25 cellular contexts compared by ENCODE assay signal in the genomic region with DNA sequence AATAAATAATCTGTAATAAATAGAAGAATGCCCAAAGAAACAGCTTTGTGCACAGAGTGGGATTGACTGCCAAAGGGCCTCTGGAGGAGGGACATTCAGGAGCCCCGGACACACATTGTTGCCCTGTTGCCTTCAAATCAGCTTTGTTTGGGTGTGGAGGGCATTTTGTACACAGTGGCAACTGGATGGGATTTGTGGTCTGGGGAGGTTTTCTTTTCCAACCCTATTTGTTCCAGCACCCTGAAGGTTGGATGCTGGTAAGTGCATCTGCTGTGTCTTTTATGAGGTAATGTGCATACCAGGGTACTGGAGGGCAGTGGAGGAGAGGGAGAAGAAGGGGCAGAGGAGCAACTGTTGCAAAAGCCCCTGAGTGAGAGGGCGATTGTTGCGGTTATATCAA. TPM values are rescaled to one million over a fixed set of nuclear protein-coding genes. Genes with fewer than 3 reads are reported as not detected.
"Had no signal": no experiment of that assay in that cellular context is flagged by ENCODE, and none has a peak within 500 bp of the region (broad histone marks: within the 10 kb centered on the region; RNA-seq: fewer than 3 reads in every experiment).

No MANE protein-coding gene starts in this region.

- H3K36me3 ChIP-seq: gastrocnemius medialis, left ventricle myocardium inferior had no signal

- H3K27me3 ChIP-seq: esophagus squamous epithelium, heart left ventricle, hepatocyte had no signal

- ATAC-seq: effector memory CD8-positive, alpha-beta T cell; esophagus mucosa; gastrocnemius medialis; left cardiac atrium had no signal

- H3K27ac ChIP-seq: coronary artery, dorsolateral prefrontal cortex, epithelial cell of prostate, esophagus squamous epithelium, gastrocnemius medialis, heart left ventricle, hepatocyte had no signal

- H3K4me3 ChIP-seq: coronary artery, dorsolateral prefrontal cortex, esophagus squamous epithelium, gastrocnemius medialis, heart left ventricle, hepatocyte, left ventricle myocardium inferior, lung had no signal

- DNase-seq: dermis blood vessel endothelial cell; dorsolateral prefrontal cortex; effector CD8-positive, alpha-beta T cell; effector memory CD8-positive, alpha-beta T cell; endodermal cell; erythroblast; esophagus squamous epithelium; foreskin fibroblast; foreskin melanocyte; gastrocnemius medialis; heart left ventricle; hypothalamus; immature natural killer cell; left cardiac atrium; left ventricle myocardium inferior; mammary epithelial cell; mesendoderm; midbrain; naive B cell had no signal

- H3K4me1 ChIP-seq: gastrocnemius medialis had no signal

RNA-seq across cellular contexts. Expression of gene LRMDA, which starts 6.3 kb away (rescaled TPM):
- polyA plus RNA-seq: keratinocyte had no signal
